ENCODE assay signal across 8 cellular contexts in genomic region chr13:40974460-40975407, GRCh38. TPM values are rescaled to one million over a fixed set of nuclear protein-coding genes. Genes with fewer than 3 reads are reported as not detected.
DNase-seq lines count a peak whose midpoint lies in the region; ATAC-seq and TF ChIP-seq lines count a peak whose summit lies in the region.

No MANE protein-coding gene starts in this region.

- H3K4me1 ChIP-seq in RWPE2 (ENCODE audit: insufficient read depth, poor library complexity, severe bottlenecking) (peaks cover 22% of the 10 kb centered on the region), mucosa of descending colon (ENCODE audit: low read depth) (peaks cover 53% of the 10 kb centered on the region), sigmoid colon (peaks cover 0 to 82% (median 53%) of the 10 kb centered on the region in 4 donors)
- peaks cover 43% of the 10 kb centered on the region for H3K4me1 ChIP-seq in effector memory CD4-positive, alpha-beta T cell (ENCODE audit: control insufficient read depth, insufficient read depth, low read length, poor library complexity, severe bottlenecking)

- WGBS in sigmoid colon, 2 donors, result 14 to 30% methylated on average over 4 of the region's 4 CpGs

- DNase-seq in DMS53 treated with DMSO at 0.1 percent for 48 hours (lab: John Stamatoyannopoulos, UW; ENCODE audit: unreplicated experiment) (peak; percentile 23), RWPE2 (ENCODE audit: low spot score) (no peak), mucosa of descending colon (peak in 1 of 3 donors; percentile 55), sigmoid colon (no peak)
- peak in 1 of 3 donors; percentile 39 for DNase-seq in effector memory CD4-positive, alpha-beta T cell

- H3K27ac ChIP-seq in RWPE2 (ENCODE audit: poor library complexity, severe bottlenecking) (peak overlapping the region; percentile 8), sigmoid colon (no peak overlapping the region)
- H3K27ac ChIP-seq in effector memory CD4-positive, alpha-beta T cell (ENCODE audit: insufficient read depth, low read length, poor library complexity, severe bottlenecking), result peak overlapping the region; percentile 26

- H3K27me3 ChIP-seq in RWPE2 (ENCODE audit: insufficient read depth, poor library complexity, severe bottlenecking) (no peaks in the 10 kb centered on the region), sigmoid colon (no peaks in the 10 kb centered on the region)
- no peaks in the 10 kb centered on the region for H3K27me3 ChIP-seq in effector memory CD4-positive, alpha-beta T cell (replicated peaks; ENCODE audit: control insufficient read depth, insufficient read depth, low read length, poor library complexity, severe bottlenecking)

- H3K4me3 ChIP-seq in RWPE2 (ENCODE audit: severe bottlenecking), result no peak overlapping the region
- H3K4me3 ChIP-seq in effector memory CD4-positive, alpha-beta T cell (ENCODE audit: insufficient read depth, low read depth, low read length, poor library complexity, severe bottlenecking), result no peak overlapping the region
- no peak overlapping the region for H3K4me3 ChIP-seq in mucosa of descending colon
- H3K4me3 ChIP-seq in sigmoid colon, result no peak overlapping the region

- ATAC-seq in GM19397 (IDR thresholded peaks at IDR 0.05; ENCODE audit: unreplicated experiment), result peak; percentile 71
- peak; percentile 78 for ATAC-seq in HG03432 (IDR thresholded peaks at IDR 0.05; ENCODE audit: unreplicated experiment)
- peak; percentile 64 for ATAC-seq in RWPE2 (ENCODE audit: low read depth)
- peak; percentile 95 for ATAC-seq in mucosa of descending colon
- no peak for ATAC-seq in GM18505 (IDR thresholded peaks at IDR 0.05; ENCODE audit: unreplicated experiment)

- H3K36me3 ChIP-seq in RWPE2 (ENCODE audit: low read depth) (peaks cover 6% of the 10 kb centered on the region), mucosa of descending colon (ENCODE audit: low read depth) (no peaks in the 10 kb centered on the region), sigmoid colon (no peaks in the 10 kb centered on the region)
- no peaks in the 10 kb centered on the region for H3K36me3 ChIP-seq in effector memory CD4-positive, alpha-beta T cell (ENCODE audit: control insufficient read depth, insufficient read depth, low read length)

- TF ChIP-seq CTCF in RWPE2 (IDR thresholded peaks at IDR 0.05; ENCODE audit: poor library complexity, severe bottlenecking) (peak; percentile 31), mucosa of descending colon (IDR thresholded peaks at IDR 0.05) (no peak), sigmoid colon (IDR thresholded peaks at IDR 0.05) (peak in 1 of 4 experiments; percentile 17)

- TF ChIP-seq POLR2A in GM18505 (IDR thresholded peaks at IDR 0.05; ENCODE audit: borderline replicate concordance, extremely low read depth, insufficient read depth, insufficient read length), result no peak
- TF ChIP-seq POLR2A in sigmoid colon (IDR thresholded peaks at IDR 0.05), result no peak

- intact Hi-C loops in mucosa of descending colon (cut with DNase I, micrococcal nuclease), result no loop called here
- intact Hi-C loops in sigmoid colon (cut with DNase I), result no loop called here

- H3K9me3 ChIP-seq in RWPE2 (ENCODE audit: severe bottlenecking), result no peaks in the 10 kb centered on the region
- no peaks in the 10 kb centered on the region for H3K9me3 ChIP-seq in effector memory CD4-positive, alpha-beta T cell (ENCODE audit: control insufficient read depth, low read length)
- no peaks in the 10 kb centered on the region for H3K9me3 ChIP-seq in mucosa of descending colon
- H3K9me3 ChIP-seq in sigmoid colon, result no peaks in the 10 kb centered on the region

- no peak for TF ChIP-seq EP300 in sigmoid colon (IDR thresholded peaks at IDR 0.05)

RNA-seq across cellular contexts. Expression of gene ELF1, which starts 44.4 kb away (rescaled TPM):
- 100 to 1,000 TPM in 1 of 3 donors, 10 to 100 TPM in 2; 80.2 to 111 (median 96.8) TPM for total RNA-seq in mucosa of descending colon
- 10 to 100 TPM; 47.4 to 68.5 (median 58.0) TPM for total RNA-seq in sigmoid colon
- polyA plus RNA-seq in sigmoid colon, result 10 to 100 TPM; 31.8 to 45.3 (median 35.1) TPM

Comparison
In these comparisons a context has a peak if more than half of its experiments do, and no peak if none do; other contexts are left out.
1. H3K27ac ChIP-seq: peak in RWPE2 (single experiment) and effector memory CD4-positive, alpha-beta T cell (single experiment); none in sigmoid colon (0 of 4).